22 cellular contexts compared by ENCODE assay signal in the genomic region with DNA sequence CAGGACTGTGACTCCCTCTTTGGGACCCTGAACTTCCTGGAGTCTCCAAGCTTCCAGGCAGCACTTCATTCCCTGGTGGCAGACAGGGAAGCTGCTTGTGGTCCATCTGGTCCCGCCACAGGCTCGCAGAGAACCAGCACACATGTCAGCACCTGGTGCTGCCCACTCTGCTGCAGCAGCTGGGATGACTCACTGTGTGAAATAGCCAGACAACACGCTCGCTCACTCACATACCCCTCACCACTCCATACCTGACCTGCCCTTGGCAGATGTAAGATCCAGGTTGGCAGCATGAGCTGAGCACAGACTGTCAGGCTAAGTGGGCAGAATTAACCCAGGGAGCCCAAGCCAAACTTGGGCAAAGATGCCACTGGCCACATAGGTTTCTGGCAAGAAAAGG.
"Had no signal": no experiment of that assay in that cellular context is flagged by ENCODE, and none has a peak within 500 bp of the region (broad histone marks: within the 10 kb centered on the region; RNA-seq: fewer than 3 reads in every experiment).

No MANE protein-coding gene starts in this region.

- DNase-seq: activated CD4-positive, alpha-beta T cell treated with anti-CD3 and anti-CD28 coated beads, Interleukin-2, amount 10 ng/mL, durations not matched to agents 24 days and 14 days; activated CD8-positive, alpha-beta memory T cell treated with anti-CD3 and anti-CD28 coated beads, Interleukin-2, amount 50 U/mL, for 4 hours; activated effector memory CD4-positive, alpha-beta T cell treated with Interleukin-2 at 50 U/mL for 16 hours; activated T-cell treated with anti-CD3 and anti-CD28 coated beads, Interleukin-2, amount 50 U/mL, for 48 hours; cerebellar nuclear complex; cortex of kidney; gastrocnemius medialis; heart right ventricle; mesenchymal stem cell; naive thymus-derived CD4-positive, alpha-beta T cell; right lobe of liver; spleen; stimulated activated CD4-positive, alpha-beta T cell treated with anti-CD3 and anti-CD28 coated beads, Interleukin-4, amount 100 ng/mL, for 4 hours; stimulated activated naive B cell treated with anti-CD40 and anti-IgM and Interleukin-4, amounts not matched to agents 10 μg/mL and 1 μg/mL and 100 μg/mL, for 72 hours; T-helper 1 cell; T-helper 9 cell had no signal

- H3K36me3 ChIP-seq: ascending aorta, breast epithelium, gastrocnemius medialis, heart right ventricle, ovary, right lobe of liver, spleen had no signal

- H3K27ac ChIP-seq: ascending aorta, breast epithelium, gastrocnemius medialis, heart right ventricle, ovary, right lobe of liver, spleen had no signal

- H3K4me1 ChIP-seq: ascending aorta, breast epithelium, gastrocnemius medialis, heart right ventricle, right lobe of liver, spleen had no signal

- H3K4me3 ChIP-seq: ascending aorta, breast epithelium, gastrocnemius medialis, heart right ventricle, mucosa of descending colon, ovary, right lobe of liver, spleen had no signal

- H3K9me3 Mint-ChIP-seq: activated CD4-positive, alpha-beta T cell treated with anti-CD3 and anti-CD28 coated beads, Interleukin-2, amount 10 ng/mL, durations not matched to agents 24 days and 14 days had no signal

- H3K36me3 Mint-ChIP-seq: activated naive CD4-positive, alpha-beta T cell treated with anti-CD3 and anti-CD28 coated beads, Interleukin-2, amount 50 U/mL, for 24 hours; naive thymus-derived CD4-positive, alpha-beta T cell; stimulated activated naive B cell treated with anti-CD40 and anti-IgM and Interleukin-4, amounts not matched to agents 10 μg/mL and 1 μg/mL and 100 μg/mL, for 72 hours had no signal

- H3K9me3 ChIP-seq: ascending aorta, breast epithelium, gastrocnemius medialis, mucosa of descending colon, ovary, right lobe of liver had no signal

- H3K27ac Mint-ChIP-seq: activated CD4-positive, alpha-beta T cell treated with anti-CD3 and anti-CD28 coated beads, Interleukin-2, amount 10 ng/mL, durations not matched to agents 24 days and 14 days; activated naive CD4-positive, alpha-beta T cell treated with anti-CD3 and anti-CD28 coated beads, Interleukin-2, amount 50 U/mL, for 24 hours; naive thymus-derived CD4-positive, alpha-beta T cell; stimulated activated naive B cell treated with anti-CD40 and anti-IgM and Interleukin-4, amounts not matched to agents 10 μg/mL and 1 μg/mL and 100 μg/mL, for 72 hours had no signal

- H3K4me1 Mint-ChIP-seq: activated CD4-positive, alpha-beta T cell treated with anti-CD3 and anti-CD28 coated beads, Interleukin-2, amount 10 ng/mL, durations not matched to agents 24 days and 14 days; activated naive CD4-positive, alpha-beta T cell treated with anti-CD3 and anti-CD28 coated beads, Interleukin-2, amount 50 U/mL, for 24 hours; naive thymus-derived CD4-positive, alpha-beta T cell; stimulated activated naive B cell treated with anti-CD40 and anti-IgM and Interleukin-4, amounts not matched to agents 10 μg/mL and 1 μg/mL and 100 μg/mL, for 72 hours had no signal

- ATAC-seq: gastrocnemius medialis; heart right ventricle; mucosa of descending colon; naive thymus-derived CD4-positive, alpha-beta T cell; stimulated activated naive B cell treated with anti-CD40 and anti-IgM and Interleukin-4, amounts not matched to agents 10 μg/mL and 1 μg/mL and 100 μg/mL, for 72 hours had no signal

- H3K4me3 Mint-ChIP-seq: activated CD4-positive, alpha-beta T cell treated with anti-CD3 and anti-CD28 coated beads, Interleukin-2, amount 10 ng/mL, durations not matched to agents 24 days and 14 days; activated naive CD4-positive, alpha-beta T cell treated with anti-CD3 and anti-CD28 coated beads, Interleukin-2, amount 50 U/mL, for 24 hours; naive thymus-derived CD4-positive, alpha-beta T cell; stimulated activated naive B cell treated with anti-CD40 and anti-IgM and Interleukin-4, amounts not matched to agents 10 μg/mL and 1 μg/mL and 100 μg/mL, for 72 hours had no signal

- FAIRE-seq: endometrium had no signal

- H3K27me3 ChIP-seq: ascending aorta, breast epithelium, gastrocnemius medialis, heart right ventricle, ovary, right lobe of liver, spleen had no signal

- H3K27me3 Mint-ChIP-seq: activated CD4-positive, alpha-beta T cell treated with anti-CD3 and anti-CD28 coated beads, Interleukin-2, amount 10 ng/mL, durations not matched to agents 24 days and 14 days; activated naive CD4-positive, alpha-beta T cell treated with anti-CD3 and anti-CD28 coated beads, Interleukin-2, amount 50 U/mL, for 24 hours; naive thymus-derived CD4-positive, alpha-beta T cell; stimulated activated naive B cell treated with anti-CD40 and anti-IgM and Interleukin-4, amounts not matched to agents 10 μg/mL and 1 μg/mL and 100 μg/mL, for 72 hours had no signal
